Comparison of ENCODE assay signal across 26 cellular contexts in genomic region chr18:79640064-79640672, GRCh38.
"Had no signal": no experiment of that assay in that cellular context is flagged by ENCODE, and none has a peak within 500 bp of the region (broad histone marks: within the 10 kb centered on the region; RNA-seq: fewer than 3 reads in every experiment).

No MANE protein-coding gene starts in this region.

- H3K9me3 Mint-ChIP-seq: activated naive CD4-positive, alpha-beta T cell treated with anti-CD3 and anti-CD28 coated beads for 36 hours; activated naive CD8-positive, alpha-beta T cell treated with anti-CD3 and anti-CD28 coated beads for 36 hours; mesothelial cell of epicardium; naive thymus-derived CD4-positive, alpha-beta T cell; stimulated activated naive CD8-positive, alpha-beta T cell treated with anti-CD3 and anti-CD28 coated beads, Interleukin-15, Interleukin-2, amounts not matched to agents 100 ng/mL and 50 ng/mL, for 24 hours had no signal

- H3K4me1 Mint-ChIP-seq: activated CD4-positive, alpha-beta T cell treated with anti-CD3 and anti-CD28 coated beads for 36 hours; mesothelial cell of epicardium; naive thymus-derived CD4-positive, alpha-beta T cell had no signal

- DNase-seq: activated CD4-positive, alpha-beta T cell treated with anti-CD3 and anti-CD28 coated beads for 36 hours; activated CD4-positive, CD25-positive, alpha-beta regulatory T cell; activated effector memory CD4-positive, alpha-beta T cell treated with anti-CD3 and anti-CD28 coated beads, Interleukin-2, amount 50 U/mL, for 16 hours; activated naive CD4-positive, alpha-beta T cell treated with anti-CD3 and anti-CD28 coated beads for 36 hours; activated naive CD8-positive, alpha-beta T cell treated with anti-CD3 and anti-CD28 coated beads for 36 hours; activated T-cell treated with anti-CD3 and anti-CD28 coated beads, Interleukin-2, amount 50 U/mL, for 1 hour; adrenal gland; aorta; body of pancreas; effector memory CD4-positive, alpha-beta T cell; erythroblast; gastrocnemius medialis; glutamatergic neuron; left ventricle myocardium superior; mammary epithelial cell; naive thymus-derived CD4-positive, alpha-beta T cell; occipital lobe; right cardiac atrium; stimulated activated CD4-positive, alpha-beta T cell treated with anti-CD3 and anti-CD28 coated beads, Interleukin-12 subunit alpha, Interleukin-12 subunit beta, amount 100 ng/mL, for 4 hours; stimulated activated CD4-positive, alpha-beta T cell treated with anti-CD3 and anti-CD28 coated beads, Interleukin-4, amount 100 ng/mL, for 1 hour; T-helper 2 cell; trophoblast cell had no signal

- H3K4me1 ChIP-seq: adrenal gland, body of pancreas had no signal

- H3K36me3 Mint-ChIP-seq: activated naive CD8-positive, alpha-beta T cell treated with anti-CD3 and anti-CD28 coated beads for 36 hours; mesothelial cell of epicardium; naive thymus-derived CD4-positive, alpha-beta T cell had no signal

- H3K27ac ChIP-seq: adrenal gland, body of pancreas, gastrocnemius medialis had no signal

- H3K4me3 ChIP-seq: adrenal gland, body of pancreas, gastrocnemius medialis, thoracic aorta had no signal

- H3K27ac Mint-ChIP-seq: activated CD4-positive, alpha-beta T cell treated with anti-CD3 and anti-CD28 coated beads for 36 hours; activated naive CD4-positive, alpha-beta T cell treated with anti-CD3 and anti-CD28 coated beads for 36 hours; activated naive CD8-positive, alpha-beta T cell treated with anti-CD3 and anti-CD28 coated beads for 36 hours; activated T-helper 1 cell treated with anti-CD3 and anti-CD28 coated beads, Interleukin-12 subunit alpha, Interleukin-12 subunit beta, Interleukin-2, Interleukin-4 antibody, amounts not matched to agents 30 ng/mL and 10 ng/mL and 1 ng/mL, durations not matched to agents 14 hours and 24 hours and 36 hours; mesothelial cell of epicardium; naive thymus-derived CD4-positive, alpha-beta T cell; stimulated activated naive CD8-positive, alpha-beta T cell treated with anti-CD3 and anti-CD28 coated beads, Interleukin-15, Interleukin-2, amounts not matched to agents 100 ng/mL and 50 ng/mL, for 24 hours had no signal

- H3K4me3 Mint-ChIP-seq: activated CD4-positive, alpha-beta T cell treated with anti-CD3 and anti-CD28 coated beads for 36 hours; activated naive CD4-positive, alpha-beta T cell treated with anti-CD3 and anti-CD28 coated beads for 36 hours; activated naive CD8-positive, alpha-beta T cell treated with anti-CD3 and anti-CD28 coated beads for 36 hours; activated T-helper 1 cell treated with anti-CD3 and anti-CD28 coated beads, Interleukin-12 subunit alpha, Interleukin-12 subunit beta, Interleukin-2, Interleukin-4 antibody, amounts not matched to agents 30 ng/mL and 10 ng/mL and 1 ng/mL, durations not matched to agents 14 hours and 24 hours and 36 hours; mesothelial cell of epicardium; naive thymus-derived CD4-positive, alpha-beta T cell; stimulated activated naive CD8-positive, alpha-beta T cell treated with anti-CD3 and anti-CD28 coated beads, Interleukin-15, Interleukin-2, amounts not matched to agents 100 ng/mL and 50 ng/mL, for 24 hours had no signal

- H3K36me3 ChIP-seq: adrenal gland, gastrocnemius medialis, thoracic aorta had no signal

- H3K9me3 ChIP-seq: adrenal gland, body of pancreas, gastrocnemius medialis, thoracic aorta had no signal

- ATAC-seq: activated CD4-positive, alpha-beta T cell treated with anti-CD3 and anti-CD28 coated beads for 36 hours; body of pancreas; gastrocnemius medialis; left ventricle myocardium superior; naive thymus-derived CD4-positive, alpha-beta T cell; right cardiac atrium had no signal
